In genomic region chr11:122523841-122524531, GRCh38 we compare ENCODE assay signal across 12 cellular contexts.
A peak's percentile ranks its signal among the peaks of the same experiment; 100 is the strongest.
DNase-seq lines count a peak whose midpoint lies in the region; ATAC-seq, FAIRE-seq and TF ChIP-seq lines count a peak whose summit lies in the region.
"Had no signal": no experiment of that assay in that cellular context is flagged by ENCODE, and none has a peak within 500 bp of the region (broad histone marks: within the 10 kb centered on the region; RNA-seq: fewer than 3 reads in every experiment).

No MANE protein-coding gene starts in this region.

- WGBS in heart left ventricle, 4 donors, result 35 to 39% (median 36%) methylated on average over 10 of the region's 10 CpGs
- WGBS in pancreas, 2 donors, result 57 to 63% methylated on average over 10 of the region's 10 CpGs

- H3K27ac Mint-ChIP-seq in T-cell (no peak overlapping the region), progenitor cell of endocrine pancreas (no peak overlapping the region)

- H3K27ac ChIP-seq in heart left ventricle, result peak overlapping the region in 3 of 12 donors; percentile 35 to 54 (median 37)
- no peak overlapping the region for H3K27ac ChIP-seq in pancreas

- intact Hi-C loops in heart left ventricle (cut with DNase I), result no loop called here
- intact Hi-C loops in pancreas (cut with DNase I), result no loop called here

- H3K4me1 ChIP-seq in heart left ventricle (peaks cover 0 to 19% (median 10%) of the 10 kb centered on the region in 12 donors), pancreas (no peaks in the 10 kb centered on the region)

- ATAC-seq in heart left ventricle, result peak in 3 of 4 donors; percentile 79 to 88 (median 86)
- peak in 3 of 4 donors; percentile 38 to 83 (median 75) for ATAC-seq in pancreas
- ATAC-seq in GM19395 (IDR thresholded peaks at IDR 0.05; ENCODE audit: unreplicated experiment), result no peak
- ATAC-seq in HG02623 (IDR thresholded peaks at IDR 0.05; ENCODE audit: unreplicated experiment), result no peak
- no peak for ATAC-seq in T-cell (replicated peaks in 1 of 4)
- ATAC-seq: activated T-cell treated with anti-CD3 and anti-CD28 coated beads, Interleukin-2, amount 50 U/mL, for 4 hours had no signal

- no peak for FAIRE-seq in pancreas (lab: Jason Lieb, UNC)

- CTCF ChIA-PET in T-cell (lab: Charles Lee), result no interaction called here

- H3K4me1 Mint-ChIP-seq in T-cell (no peaks in the 10 kb centered on the region), progenitor cell of endocrine pancreas (ENCODE audit: low read depth) (no peaks in the 10 kb centered on the region)

- H3K4me3 ChIP-seq in HFF-Myc (replicated peaks; ENCODE audit: low read depth, low read length) (0 out of 2 replicates have a peak overlapping the region, but pooled peaks have one; percentile 8), heart left ventricle (no peak overlapping the region), pancreas (no peak overlapping the region)

- TF ChIP-seq CTCF in HFF-Myc (IDR thresholded peaks at IDR 0.05; ENCODE audit: low read depth, low read length, missing control alignments) (no peak), heart left ventricle (IDR thresholded peaks at IDR 0.05) (no peak), pancreas (IDR thresholded peaks at IDR 0.05) (no peak), progenitor cell of endocrine pancreas (IDR thresholded peaks at IDR 0.05; ENCODE audit: unreplicated experiment) (no peak)

- DNase-seq in HFF-Myc (ENCODE audit: extremely low read depth, low read depth), result peak; percentile 31
- peak; percentile 69 for DNase-seq in SIG-M5 treated with dmso at 0.1 percent for 504 hours (lab: John Stamatoyannopoulos, UW; ENCODE audit: unreplicated experiment)
- DNase-seq in heart left ventricle, result peak in 3 of 5 donors; percentile 31 to 51 (median 40)
- peak in 1 of 6 donors; percentile 27 for DNase-seq in pancreas
- no peak for DNase-seq in T-cell
- no peak for DNase-seq in progenitor cell of endocrine pancreas (ENCODE audit: low spot score, unreplicated experiment)
- DNase-seq: activated T-cell treated with anti-CD3 and anti-CD28 coated beads, Interleukin-2, amount 50 U/mL, for 4 hours; dermis blood vessel endothelial cell; DMS79 treated with DMSO at 0.1 percent for 48 hours; NCI-H2029 had no signal

- H3K36me3 Mint-ChIP-seq in T-cell (no peaks in the 10 kb centered on the region), progenitor cell of endocrine pancreas (ENCODE audit: insufficient read depth) (no peaks in the 10 kb centered on the region)

- no peak for TF ChIP-seq POLR2A in heart left ventricle (IDR thresholded peaks at IDR 0.05)

- H3K27me3 Mint-ChIP-seq in T-cell (peaks cover 17 to 38% of the 10 kb centered on the region in 2 donors), progenitor cell of endocrine pancreas (peaks cover 3% of the 10 kb centered on the region)

- H3K27me3 ChIP-seq in heart left ventricle (no peaks in the 10 kb centered on the region), pancreas (no peaks in the 10 kb centered on the region)

- peaks cover 0 to 3% (median 0%) of the 10 kb centered on the region in 12 donors for H3K9me3 ChIP-seq in heart left ventricle
- H3K9me3 ChIP-seq in pancreas, result no peaks in the 10 kb centered on the region

- POLR2A ChIA-PET in T-cell (lab: Charles Lee), result no interaction called here

- H3K9me3 Mint-ChIP-seq in T-cell (peaks cover 0 to 4% (median 0%) of the 10 kb centered on the region in 3 donors), progenitor cell of endocrine pancreas (ENCODE audit: low read depth) (peaks cover 7% of the 10 kb centered on the region)
- H3K9me3 Mint-ChIP-seq: activated T-cell treated with anti-CD3 and anti-CD28 coated beads, Interleukin-2, amount 50 U/mL, for 4 hours had no signal

- H3K36me3 ChIP-seq in heart left ventricle (no peaks in the 10 kb centered on the region), pancreas (no peaks in the 10 kb centered on the region)

- H3K4me3 Mint-ChIP-seq in T-cell (no peak overlapping the region), progenitor cell of endocrine pancreas (ENCODE audit: low read depth) (no peak overlapping the region)
- H3K4me3 Mint-ChIP-seq: activated T-cell treated with anti-CD3 and anti-CD28 coated beads, Interleukin-2, amount 50 U/mL, for 4 hours had no signal

Comparison
In these comparisons a context has a peak if more than half of its experiments do, and no peak if none do; other contexts are left out.
1. DNase-seq: peak in HFF-Myc (single experiment), SIG-M5 treated with dmso at 0.1 percent for 504 hours (single experiment) and heart left ventricle (3 of 5); none in T-cell (0 of 34) and progenitor cell of endocrine pancreas (single experiment).
2. ATAC-seq: peak in heart left ventricle (3 of 4) and pancreas (3 of 4); none in GM19395 (single experiment), HG02623 (single experiment) and T-cell (0 of 4).